In genomic region chr7:114153700-114154099, GRCh38 we compare ENCODE assay signal across 25 cellular contexts.
DNase-seq lines count a peak whose midpoint lies in the region; ATAC-seq and TF ChIP-seq lines count a peak whose summit lies in the region.
"Had no signal": no experiment of that assay in that cellular context is flagged by ENCODE, and none has a peak within 500 bp of the region (broad histone marks: within the 10 kb centered on the region; RNA-seq: fewer than 3 reads in every experiment).

No MANE protein-coding gene starts in this region.

- DNase-seq in NCI-H82 (lab: John Stamatoyannopoulos, UW) (peak; percentile 57), NCI-H82 treated with DMSO at 0.1 percent for 48 hours (lab: John Stamatoyannopoulos, UW; ENCODE audit: unreplicated experiment) (no peak), SJCRH30 (peak in 1 of 2 experiments; percentile 18), endothelial cell (ENCODE audit: low spot score) (no peak), neural progenitor cell (ENCODE audit: low spot score) (no peak), GM19238 (ENCODE audit: insufficient read length, low spot score) (no peak), foreskin keratinocyte (no peak)
- DNase-seq: 8988T; ACHN; AML-193; BE2C; CD4-positive, alpha-beta T cell; CD8-positive, alpha-beta memory T cell; DMS 273 treated with DMSO at 0.1 percent for 48 hours; DMS79; EL; GDM1; GM23248; H9 had no signal

- H3K4me3 ChIP-seq in SJCRH30 (no peak overlapping the region), neural progenitor cell (no peak overlapping the region)
- H3K4me3 ChIP-seq: A549; BLaER1 treated with 17β-estradiol and CSF1 and Interleukin-3, amounts not matched to agents 10 nM and 100 nM; GM12878; GM23248 had no signal

- H3K9me3 Mint-ChIP-seq in endothelial cell (ENCODE audit: unreplicated experiment), result no peaks in the 10 kb centered on the region
- H3K9me3 Mint-ChIP-seq in neural progenitor cell, result no peaks in the 10 kb centered on the region
- H3K9me3 Mint-ChIP-seq: CD4-positive, alpha-beta T cell; CD8-positive, alpha-beta memory T cell; H9 had no signal

- no peaks in the 10 kb centered on the region for H4K20me1 ChIP-seq in neural progenitor cell (ENCODE audit: low read depth)
- H4K20me1 ChIP-seq: BLaER1 treated with 17β-estradiol and CSF1 and Interleukin-3, amounts not matched to agents 10 nM and 100 nM had no signal

- TF ChIP-seq CTCF in endothelial cell (IDR thresholded peaks at IDR 0.05; ENCODE audit: unreplicated experiment) (no peak), neural progenitor cell (IDR thresholded peaks at IDR 0.05) (no peak), foreskin keratinocyte (conservative IDR thresholded peaks at IDR 0.05) (no peak)

- H3K36me3 Mint-ChIP-seq in endothelial cell (ENCODE audit: low read depth, unreplicated experiment) (no peaks in the 10 kb centered on the region), neural progenitor cell (no peaks in the 10 kb centered on the region)
- H3K36me3 Mint-ChIP-seq: CD14-positive monocyte; CD8-positive, alpha-beta memory T cell had no signal

- H3K9me3 ChIP-seq in SJCRH30 (replicated peaks), result no peaks in the 10 kb centered on the region; the same call in 1 of the 2 replicates
- no peaks in the 10 kb centered on the region for H3K9me3 ChIP-seq in neural progenitor cell (ENCODE audit: low read depth)
- H3K9me3 ChIP-seq: A549; BE2C; BLaER1 treated with 17β-estradiol and CSF1 and Interleukin-3, amounts not matched to agents 10 nM and 100 nM had no signal

- peaks cover 57% of the 10 kb centered on the region for H3K4me1 ChIP-seq in SJCRH30
- H3K4me1 ChIP-seq in neural progenitor cell, result peaks cover 8% of the 10 kb centered on the region
- no peaks in the 10 kb centered on the region for H3K4me1 ChIP-seq in foreskin keratinocyte
- H3K4me1 ChIP-seq: A549, BE2C had no signal

- H3K36me3 ChIP-seq in SJCRH30 (no peaks in the 10 kb centered on the region), neural progenitor cell (no peaks in the 10 kb centered on the region)
- H3K36me3 ChIP-seq: BE2C; BLaER1 treated with 17β-estradiol and CSF1 and Interleukin-3, amounts not matched to agents 10 nM and 100 nM had no signal

- no peak for ATAC-seq in GM19463 (IDR thresholded peaks at IDR 0.05; ENCODE audit: unreplicated experiment)
- no peak for ATAC-seq in foreskin keratinocyte
- ATAC-seq: A549, GM12878, HCT116 had no signal

- peak overlapping the region; percentile 54 for H2AFZ ChIP-seq in neural progenitor cell (replicated peaks)
- H2AFZ ChIP-seq: GM23248 had no signal

- H3K27me3 ChIP-seq in SJCRH30 (no peaks in the 10 kb centered on the region), neural progenitor cell (no peaks in the 10 kb centered on the region), foreskin keratinocyte (no peaks in the 10 kb centered on the region)
- H3K27me3 ChIP-seq: BE2C; BLaER1 treated with 17β-estradiol and CSF1 and Interleukin-3, amounts not matched to agents 10 nM and 100 nM had no signal

- H3K27me3 Mint-ChIP-seq in endothelial cell (ENCODE audit: unreplicated experiment) (no peaks in the 10 kb centered on the region), neural progenitor cell (ENCODE audit: insufficient read depth, low read depth) (no peaks in the 10 kb centered on the region)
- H3K27me3 Mint-ChIP-seq: CD4-positive, alpha-beta T cell had no signal

- H3K27ac ChIP-seq in SJCRH30, result peak overlapping the region; percentile 98
- no peak overlapping the region for H3K27ac ChIP-seq in neural progenitor cell
- no peak overlapping the region for H3K27ac ChIP-seq in foreskin keratinocyte
- H3K27ac ChIP-seq: A549; BLaER1 treated with 17β-estradiol and CSF1 and Interleukin-3, amounts not matched to agents 10 nM and 100 nM; GM23248 had no signal

- H3K4me1 Mint-ChIP-seq in endothelial cell (ENCODE audit: unreplicated experiment) (peaks cover 26% of the 10 kb centered on the region), neural progenitor cell (peaks cover 7% of the 10 kb centered on the region)
- H3K4me1 Mint-ChIP-seq: CD14-positive monocyte; CD8-positive, alpha-beta memory T cell had no signal

- peak overlapping the region; percentile 93 for H3K27ac Mint-ChIP-seq in endothelial cell (ENCODE audit: unreplicated experiment)
- H3K27ac Mint-ChIP-seq in neural progenitor cell, result no peak overlapping the region
- H3K27ac Mint-ChIP-seq: CD14-positive monocyte; CD4-positive, alpha-beta T cell; CD8-positive, alpha-beta memory T cell had no signal

- no peak overlapping the region for H3K4me2 ChIP-seq in neural progenitor cell
- H3K4me2 ChIP-seq: A549; BLaER1 treated with 17β-estradiol and CSF1 and Interleukin-3, amounts not matched to agents 10 nM and 100 nM had no signal

- no peaks in the 10 kb centered on the region for H3F3A ChIP-seq in neural progenitor cell (ENCODE audit: low read depth)

- no peak overlapping the region for H3K9ac ChIP-seq in neural progenitor cell
- H3K9ac ChIP-seq: BLaER1 treated with 17β-estradiol and CSF1 and Interleukin-3, amounts not matched to agents 10 nM and 100 nM; GM23248 had no signal

- H3K4me3 Mint-ChIP-seq in endothelial cell (ENCODE audit: unreplicated experiment), result no peak overlapping the region
- no peak overlapping the region for H3K4me3 Mint-ChIP-seq in neural progenitor cell
- H3K4me3 Mint-ChIP-seq: CD14-positive monocyte; CD4-positive, alpha-beta T cell; CD8-positive, alpha-beta memory T cell; H9 had no signal

- no peaks in the 10 kb centered on the region for H3K79me2 ChIP-seq in neural progenitor cell (ENCODE audit: low read depth)
